ENCODE assay signal across 19 cellular contexts in genomic region chr2:229205704-229206103, GRCh38.
DNase-seq lines count a peak whose midpoint lies in the region; ATAC-seq and TF ChIP-seq lines count a peak whose summit lies in the region.
"Had no signal": no experiment of that assay in that cellular context is flagged by ENCODE, and none has a peak within 500 bp of the region (broad histone marks: within the 10 kb centered on the region; RNA-seq: fewer than 3 reads in every experiment).

No MANE protein-coding gene starts in this region.

- H3K79me2 ChIP-seq in GM23338 (replicated peaks; ENCODE audit: insufficient read depth), result no peaks in the 10 kb centered on the region

- H3K9me3 ChIP-seq in SJCRH30 (replicated peaks) (no peaks in the 10 kb centered on the region), breast epithelium (peaks cover 0 to 4% of the 10 kb centered on the region in 2 donors)
- H3K9me3 ChIP-seq: BLaER1 had no signal

- H4K20me1 ChIP-seq in GM23338 (replicated peaks; ENCODE audit: insufficient read depth), result no peaks in the 10 kb centered on the region
- H4K20me1 ChIP-seq: BLaER1 had no signal

- H3K27ac Mint-ChIP-seq in GM23338, result no peak overlapping the region
- no peak overlapping the region for H3K27ac Mint-ChIP-seq in activated T-helper 17 cell treated with anti-CD3 and anti-CD28 coated beads, Interleukin-2, amount 50 U/mL, for 72 hours
- H3K27ac Mint-ChIP-seq: CD8-positive, alpha-beta memory T cell had no signal

- H3K27me3 ChIP-seq in GM23338 (ENCODE audit: insufficient read depth), result no peaks in the 10 kb centered on the region
- H3K27me3 ChIP-seq in SJCRH30, result no peaks in the 10 kb centered on the region
- no peaks in the 10 kb centered on the region for H3K27me3 ChIP-seq in breast epithelium
- H3K27me3 ChIP-seq: BLaER1 had no signal

- no peak overlapping the region for H3K4me3 ChIP-seq in GM23338
- H3K4me3 ChIP-seq in SJCRH30, result no peak overlapping the region
- H3K4me3 ChIP-seq in breast epithelium, result no peak overlapping the region
- H3K4me3 ChIP-seq: BLaER1, GM12878, K562 had no signal

- peaks cover 1% of the 10 kb centered on the region for H3K27me3 Mint-ChIP-seq in GM23338 (ENCODE audit: insufficient read depth, low read depth, poor library complexity)
- H3K27me3 Mint-ChIP-seq in activated T-helper 17 cell treated with anti-CD3 and anti-CD28 coated beads, Interleukin-2, amount 50 U/mL, for 72 hours, result no peaks in the 10 kb centered on the region
- H3K27me3 Mint-ChIP-seq: CD8-positive, alpha-beta memory T cell had no signal

- no peak for TF ChIP-seq CTCF in GM23338 (conservative IDR thresholded peaks at IDR 0.05; ENCODE audit: low read depth in 2 of 2)
- no peak for TF ChIP-seq CTCF in breast epithelium (IDR thresholded peaks at IDR 0.05)

- H3K9me2 ChIP-seq in GM23338 (ENCODE audit: insufficient read depth), result no peaks in the 10 kb centered on the region

- no peak overlapping the region for H2AFZ ChIP-seq in GM23338

- H3K4me2 ChIP-seq in GM23338, result no peak overlapping the region
- H3K4me2 ChIP-seq: BLaER1 had no signal

- H3K9me3 Mint-ChIP-seq in GM23338, result no peaks in the 10 kb centered on the region; the same call in 2 of the 3 replicates
- H3K9me3 Mint-ChIP-seq in activated T-helper 17 cell treated with anti-CD3 and anti-CD28 coated beads, Interleukin-2, amount 50 U/mL, for 72 hours, result peaks cover 13% of the 10 kb centered on the region

- H3K27ac ChIP-seq in GM23338 (ENCODE audit: low read depth), result no peak overlapping the region
- H3K27ac ChIP-seq in SJCRH30, result no peak overlapping the region
- no peak overlapping the region for H3K27ac ChIP-seq in breast epithelium
- H3K27ac ChIP-seq: BLaER1 had no signal

- no peaks in the 10 kb centered on the region for H3F3A ChIP-seq in GM23338 (replicated peaks; ENCODE audit: low read depth)

- H3K36me3 ChIP-seq in GM23338 (ENCODE audit: insufficient read depth) (no peaks in the 10 kb centered on the region), SJCRH30 (no peaks in the 10 kb centered on the region), breast epithelium (no peaks in the 10 kb centered on the region)
- H3K36me3 ChIP-seq: BLaER1 had no signal

- 0 out of 3 replicates have a peak, but pooled peaks cover 3% of the 10 kb centered on the region for H3K36me3 Mint-ChIP-seq in GM23338 (ENCODE audit: low read depth)
- no peaks in the 10 kb centered on the region for H3K36me3 Mint-ChIP-seq in activated T-helper 17 cell treated with anti-CD3 and anti-CD28 coated beads, Interleukin-2, amount 50 U/mL, for 72 hours (ENCODE audit: low read depth)
- H3K36me3 Mint-ChIP-seq: CD8-positive, alpha-beta memory T cell had no signal

- no peak overlapping the region for H3K4me3 Mint-ChIP-seq in GM23338
- H3K4me3 Mint-ChIP-seq in activated T-helper 17 cell treated with anti-CD3 and anti-CD28 coated beads, Interleukin-2, amount 50 U/mL, for 72 hours, result no peak overlapping the region
- H3K4me3 Mint-ChIP-seq: CD8-positive, alpha-beta memory T cell had no signal

- intact Hi-C loops in breast epithelium (cut with DNase I; ENCODE audit: low total_unique reads), result no loop called here

- H3K4me1 ChIP-seq in GM23338 (ENCODE audit: insufficient read depth), result peaks cover 11% of the 10 kb centered on the region; the same call in 1 of the 2 replicates
- peaks cover 19% of the 10 kb centered on the region for H3K4me1 ChIP-seq in SJCRH30
- no peaks in the 10 kb centered on the region for H3K4me1 ChIP-seq in breast epithelium
- H3K4me1 ChIP-seq: BLaER1 had no signal

- DNase-seq in GM23338 (ENCODE audit: low spot score) (peak; percentile 1), SJCRH30 (peak; percentile 31 to 70), globus pallidus (ENCODE audit: low spot score) (peak; percentile 16), retina (peak; percentile 43), NCI-H128 (lab: John Stamatoyannopoulos, UW; ENCODE audit: unreplicated experiment) (no peak), breast epithelium (ENCODE audit: low spot score in 2 of 2) (no peak), SKM-1 treated with dmso at 0.1 percent for 144 hours (lab: John Stamatoyannopoulos, UW; ENCODE audit: unreplicated experiment) (no peak)
- DNase-seq: CD8-positive, alpha-beta memory T cell; GDM1; HCEC 1CT; MV-4-11; NCI-H1436; NCI-H524; Right ventricle myocardium superior had no signal

- ATAC-seq in GM23338, result no peak
- ATAC-seq in activated T-helper 17 cell treated with anti-CD3 and anti-CD28 coated beads, Interleukin-2, amount 50 U/mL, for 72 hours (replicated peaks), result no peak
- ATAC-seq: GM12878, K562, SK-N-SH treated with all-trans-retinoic acid at 6 μM for 48 hours had no signal

- no peak for TF ChIP-seq POLR2A in breast epithelium (IDR thresholded peaks at IDR 0.05)

- peaks cover 10% of the 10 kb centered on the region for H3K4me1 Mint-ChIP-seq in GM23338
- no peaks in the 10 kb centered on the region for H3K4me1 Mint-ChIP-seq in activated T-helper 17 cell treated with anti-CD3 and anti-CD28 coated beads, Interleukin-2, amount 50 U/mL, for 72 hours
- H3K4me1 Mint-ChIP-seq: CD8-positive, alpha-beta memory T cell had no signal

TF ChIP-seq in GM23338, 12 proteins besides CTCF, POLR2A, EP300 and RAD21 (continues in another document):
- TF ChIP-seq POLR2AphosphoS5 (IDR thresholded peaks at IDR 0.05; ENCODE audit: low read depth) (no peak), ZNF114 (CRISPR knock-in tag; IDR thresholded peaks at IDR 0.05) (no peak), ETS1 (IDR thresholded peaks at IDR 0.05) (no peak), STAT1 (IDR thresholded peaks at IDR 0.05; ENCODE audit: unreplicated experiment) (no peak)
- TF ChIP-seq, protein P1, sequence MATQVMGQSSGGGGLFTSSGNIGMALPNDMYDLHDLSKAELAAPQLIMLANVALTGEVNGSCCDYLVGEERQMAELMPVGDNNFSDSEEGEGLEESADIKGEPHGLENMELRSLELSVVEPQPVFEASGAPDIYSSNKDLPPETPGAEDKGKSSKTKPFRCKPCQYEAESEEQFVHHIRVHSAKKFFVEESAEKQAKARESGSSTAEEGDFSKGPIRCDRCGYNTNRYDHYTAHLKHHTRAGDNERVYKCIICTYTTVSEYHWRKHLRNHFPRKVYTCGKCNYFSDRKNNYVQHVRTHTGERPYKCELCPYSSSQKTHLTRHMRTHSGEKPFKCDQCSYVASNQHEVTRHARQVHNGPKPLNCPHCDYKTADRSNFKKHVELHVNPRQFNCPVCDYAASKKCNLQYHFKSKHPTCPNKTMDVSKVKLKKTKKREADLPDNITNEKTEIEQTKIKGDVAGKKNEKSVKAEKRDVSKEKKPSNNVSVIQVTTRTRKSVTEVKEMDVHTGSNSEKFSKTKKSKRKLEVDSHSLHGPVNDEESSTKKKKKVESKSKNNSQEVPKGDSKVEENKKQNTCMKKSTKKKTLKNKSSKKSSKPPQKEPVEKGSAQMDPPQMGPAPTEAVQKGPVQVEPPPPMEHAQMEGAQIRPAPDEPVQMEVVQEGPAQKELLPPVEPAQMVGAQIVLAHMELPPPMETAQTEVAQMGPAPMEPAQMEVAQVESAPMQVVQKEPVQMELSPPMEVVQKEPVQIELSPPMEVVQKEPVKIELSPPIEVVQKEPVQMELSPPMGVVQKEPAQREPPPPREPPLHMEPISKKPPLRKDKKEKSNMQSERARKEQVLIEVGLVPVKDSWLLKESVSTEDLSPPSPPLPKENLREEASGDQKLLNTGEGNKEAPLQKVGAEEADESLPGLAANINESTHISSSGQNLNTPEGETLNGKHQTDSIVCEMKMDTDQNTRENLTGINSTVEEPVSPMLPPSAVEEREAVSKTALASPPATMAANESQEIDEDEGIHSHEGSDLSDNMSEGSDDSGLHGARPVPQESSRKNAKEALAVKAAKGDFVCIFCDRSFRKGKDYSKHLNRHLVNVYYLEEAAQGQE (IDR thresholded peaks at IDR 0.05; ENCODE audit: unreplicated experiment), result no peak

Comparison
In these comparisons a context has a peak if more than half of its experiments do, and no peak if none do; other contexts are left out.
1. DNase-seq: peak in GM23338 (single experiment), SJCRH30 (2 of 2), globus pallidus (single experiment) and retina (single experiment); none in NCI-H128 (single experiment), breast epithelium (0 of 2) and SKM-1 treated with dmso at 0.1 percent for 144 hours (single experiment).